In the genomic region with DNA sequence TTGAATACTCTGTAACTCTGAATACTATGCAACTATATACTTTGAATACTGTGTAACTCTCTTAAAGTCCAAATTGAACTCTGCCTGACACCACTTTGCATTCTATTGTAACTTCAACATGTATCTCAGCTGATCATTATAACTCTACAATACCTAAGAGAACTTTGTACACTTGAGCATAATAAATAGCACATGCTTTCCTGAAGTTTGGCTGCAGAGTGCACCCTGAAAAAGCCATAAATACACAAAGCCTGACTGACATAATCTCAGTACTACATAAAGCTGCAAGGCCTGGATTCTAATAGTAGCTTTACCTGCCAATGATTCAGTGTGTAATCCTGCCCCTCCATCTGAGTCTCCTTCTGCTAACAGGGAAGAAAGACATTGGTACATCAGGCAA, we compare ENCODE assay signal across 28 cellular contexts.
"Had no signal": no experiment of that assay in that cellular context is flagged by ENCODE, and none has a peak within 500 bp of the region (broad histone marks: within the 10 kb centered on the region; RNA-seq: fewer than 3 reads in every experiment).

No MANE protein-coding gene starts in this region.

- H3K4me1 ChIP-seq: neural progenitor cell, parathyroid adenoma, psoas muscle, right lobe of liver, sigmoid colon, suprapubic skin, testis, tibial artery, upper lobe of right lung, uterus had no signal

- H3K27me3 ChIP-seq: neural progenitor cell, ovary, right lobe of liver, sigmoid colon, spleen, suprapubic skin, testis, tibial artery, transverse colon, upper lobe of right lung, uterus had no signal

- DNase-seq: natural killer cell; occipital lobe; ovary; posterior cingulate gyrus; psoas muscle; right cardiac atrium; right lobe of liver; sigmoid colon; spleen; stimulated activated CD4-positive, alpha-beta T cell treated with anti-CD3 and anti-CD28 coated beads, Interleukin-12 subunit alpha, Interleukin-12 subunit beta, amount 100 ng/mL, for 4 hours; stimulated activated CD4-positive, alpha-beta T cell treated with anti-CD3 and anti-CD28 coated beads, Interleukin-1b, Interleukin-23, amount 100 ng/mL, for 48 hours; stimulated activated CD4-positive, alpha-beta T cell treated with anti-CD3 and anti-CD28 coated beads, Interleukin-4, amount 100 ng/mL, for 1 hour; stimulated activated CD4-positive, alpha-beta T cell treated with anti-CD3 and anti-CD28 coated beads, Interleukin-4, amount 100 ng/mL, for 4 hours; stimulated activated CD8-positive, alpha-beta memory T cell treated with anti-CD3 and anti-CD28 coated beads, Interleukin-4, amount 100 ng/mL, for 48 hours; stimulated activated naive CD4-positive, alpha-beta T cell; stimulated activated naive CD8-positive, alpha-beta T cell treated with anti-CD3 and anti-CD28 coated beads, Interleukin-15, amount 100 ng/mL, for 72 hours; stimulated activated naive CD8-positive, alpha-beta T cell treated with anti-CD3 and anti-CD28 coated beads, Interleukin-15, Interleukin-2, amounts not matched to agents 100 U/mL and 50 U/mL, for 24 hours; substantia nigra; testis; tibial artery; transverse colon; upper lobe of right lung; uterus had no signal

- H3K27ac ChIP-seq: neural progenitor cell, ovary, parathyroid adenoma, psoas muscle, right lobe of liver, sigmoid colon, spleen, suprapubic skin, testis, tibial artery, transverse colon, upper lobe of right lung, uterus had no signal

- ATAC-seq: natural killer cell; psoas muscle; right cardiac atrium; right lobe of liver; stimulated activated memory B cell treated with anti-CD40 and anti-IgM and Interleukin-4, amounts not matched to agents 10 μg/mL and 1 μg/mL and 100 μg/mL, for 72 hours; stimulated activated naive CD8-positive, alpha-beta T cell treated with anti-CD3 and anti-CD28 coated beads, Interleukin-15, amount 100 ng/mL, for 72 hours; stimulated activated naive CD8-positive, alpha-beta T cell treated with anti-CD3 and anti-CD28 coated beads, Interleukin-15, Interleukin-2, amounts not matched to agents 100 U/mL and 50 U/mL, for 24 hours; upper lobe of right lung had no signal

- H3K4me3 ChIP-seq: neural progenitor cell, ovary, psoas muscle, right lobe of liver, sigmoid colon, smooth muscle cell, spleen, suprapubic skin, testis, tibial artery, transverse colon, upper lobe of right lung, uterus had no signal

- H3K36me3 ChIP-seq: ovary, uterus had no signal

- H3K9me3 ChIP-seq: ovary, psoas muscle, right lobe of liver, sigmoid colon, spleen, suprapubic skin, testis, tibial artery, transverse colon, upper lobe of right lung, uterus had no signal
